Comparison of ENCODE assay signal across 21 cellular contexts in the genomic region with DNA sequence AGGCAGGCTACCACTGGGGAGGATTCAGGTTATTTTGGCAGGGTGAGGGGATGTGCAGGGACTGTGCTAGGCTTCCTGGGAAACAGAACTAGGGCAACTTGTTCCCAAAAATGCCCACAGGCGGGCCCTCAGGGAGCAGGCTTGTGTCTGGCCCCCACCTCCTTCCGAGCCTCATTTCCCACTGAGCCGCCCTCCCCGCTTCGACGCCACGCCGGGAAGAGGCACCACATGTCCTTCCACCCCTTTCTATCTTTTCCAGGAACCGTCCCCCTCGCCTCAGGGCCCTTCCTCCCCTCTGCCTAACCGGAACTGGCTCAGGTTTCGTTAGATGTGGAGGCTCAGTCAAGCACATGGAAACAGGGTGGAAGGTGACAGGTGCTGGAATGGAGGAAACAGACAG.
"Had no signal": no experiment of that assay in that cellular context is flagged by ENCODE, and none has a peak within 500 bp of the region (broad histone marks: within the 10 kb centered on the region; RNA-seq: fewer than 3 reads in every experiment).

No MANE protein-coding gene starts in this region.

- H3K27ac Mint-ChIP-seq: natural killer cell treated with Interleukin-12 subunit alpha and Interleukin-12 subunit beta and Interleukin-15 and Interleukin-18, amount 100 ng/mL, for 72 hours had no signal

- H3K4me1 ChIP-seq: colonic mucosa, stomach, transverse colon had no signal

- H3K4me2 ChIP-seq: hepatocyte had no signal

- H3K79me2 ChIP-seq: hepatocyte had no signal

- ATAC-seq: left cardiac atrium; left ventricle myocardium superior; natural killer cell treated with Interleukin-12 subunit alpha and Interleukin-12 subunit beta and Interleukin-15 and Interleukin-18, amount 100 ng/mL, for 72 hours had no signal

- DNase-seq: colonic mucosa; dermis blood vessel endothelial cell; foreskin melanocyte; head of caudate nucleus; kidney; left cardiac atrium; left ventricle myocardium superior; mesenchymal stem cell; midbrain; small intestine; stimulated activated CD4-positive, alpha-beta T cell treated with anti-CD3 and anti-CD28 coated beads, Interleukin-12 subunit alpha, Interleukin-12 subunit beta, amount 100 ng/mL, for 4 hours; stimulated activated naive CD4-positive, alpha-beta T cell; stomach; substantia nigra; transverse colon had no signal

- H3K9me3 ChIP-seq: colonic mucosa, neutrophil, right atrium auricular region, stomach, thoracic aorta, transverse colon had no signal

- H3K27me3 ChIP-seq: colonic mucosa, hepatocyte, neutrophil, right atrium auricular region, stomach, transverse colon had no signal

- H3K27me3 Mint-ChIP-seq: natural killer cell treated with Interleukin-12 subunit alpha and Interleukin-12 subunit beta and Interleukin-15 and Interleukin-18, amount 100 ng/mL, for 72 hours had no signal

- H2AFZ ChIP-seq: hepatocyte had no signal

- H3K4me3 Mint-ChIP-seq: natural killer cell treated with Interleukin-12 subunit alpha and Interleukin-12 subunit beta and Interleukin-15 and Interleukin-18, amount 100 ng/mL, for 72 hours had no signal

- FAIRE-seq: kidney, small intestine had no signal

- H3K9me3 Mint-ChIP-seq: natural killer cell treated with Interleukin-12 subunit alpha and Interleukin-12 subunit beta and Interleukin-15 and Interleukin-18, amount 100 ng/mL, for 72 hours had no signal

- H3K27ac ChIP-seq: colonic mucosa, hepatocyte, neutrophil, right atrium auricular region, stomach, thoracic aorta, transverse colon had no signal

- H3K4me3 ChIP-seq: colonic mucosa, hepatocyte, lung, right atrium auricular region, stomach, thoracic aorta, transverse colon had no signal
